Comparison of ENCODE assay signal across 19 cellular contexts in the genomic region with DNA sequence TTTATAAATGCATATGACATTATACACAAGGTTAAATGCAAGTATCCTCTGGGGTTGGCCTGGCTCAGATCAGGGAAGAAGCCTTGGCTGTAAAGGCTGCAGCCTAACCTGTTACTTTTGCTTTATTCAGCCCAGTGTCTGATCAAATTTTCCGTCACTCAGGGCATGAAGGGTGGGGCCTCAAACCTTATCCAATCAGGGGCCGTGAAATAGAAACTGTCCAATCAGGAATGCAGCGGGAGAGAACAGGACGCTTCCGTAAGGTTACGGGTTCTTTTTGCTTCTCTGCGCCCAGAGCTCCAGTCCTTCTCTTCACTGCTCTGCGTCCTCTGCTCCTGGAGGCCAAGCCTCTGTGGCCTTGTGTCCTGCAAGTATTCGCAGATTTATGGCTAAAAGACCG. TPM values are rescaled to one million over a fixed set of nuclear protein-coding genes. Genes with fewer than 3 reads are reported as not detected.
DNase-seq lines count a peak whose midpoint lies in the region; ATAC-seq and TF ChIP-seq lines count a peak whose summit lies in the region.
"Had no signal": no experiment of that assay in that cellular context is flagged by ENCODE, and none has a peak within 500 bp of the region (broad histone marks: within the 10 kb centered on the region; RNA-seq: fewer than 3 reads in every experiment).

ZNF716 (plus strand) TSS at position 274 of the 400 bp plus-strand sequence; CDS start at position 386, 112 bp downstream.

- H3K27ac ChIP-seq in PC-9, result no peak within 1 kb of the TSS
- H3K27ac ChIP-seq: BLaER1, GM23248 had no signal

- BruUV-seq in PC-9 (replicated peaks; lab: Mats Ljungman, UMichigan), result no TSS peak

- TF ChIP-seq CTCF in PC-9 (conservative IDR thresholded peaks at IDR 0.05), result no peak

- H3K4me1 ChIP-seq in PC-9 (replicated peaks; ENCODE audit: insufficient read depth), result no peaks in the 10 kb centered on the region
- H3K4me1 ChIP-seq: BLaER1 had no signal

- H3K9me2 ChIP-seq in PC-9 (ENCODE audit: insufficient read depth), result no peaks in the 10 kb centered on the region

- intact Hi-C loops in PC-9 (cut with micrococcal nuclease; ENCODE audit: unreplicated experiment), result no loop called here

- H3K4me1 Mint-ChIP-seq in effector memory CD8-positive, alpha-beta T cell (ENCODE audit: low read depth in 2 of 2), result no peaks in the 10 kb centered on the region
- H3K4me1 Mint-ChIP-seq: CD14-positive monocyte; CD4-positive, alpha-beta memory T cell had no signal

- no peak within 1 kb of the TSS for H3K4me3 ChIP-seq in PC-9
- H3K4me3 ChIP-seq: BLaER1, GM23248 had no signal

- no peaks in the 10 kb centered on the region for H3K36me3 Mint-ChIP-seq in effector memory CD8-positive, alpha-beta T cell (ENCODE audit: insufficient read depth)
- H3K36me3 Mint-ChIP-seq: CD14-positive monocyte; CD4-positive, alpha-beta memory T cell had no signal

- H3F3A ChIP-seq in PC-9 (ENCODE audit: insufficient read depth, low read depth), result no peaks in the 10 kb centered on the region

- H3K4me2 ChIP-seq in PC-9, result no peak within 1 kb of the TSS
- H3K4me2 ChIP-seq: BLaER1 had no signal

- H3K4me3 Mint-ChIP-seq in effector memory CD8-positive, alpha-beta T cell, result no peak within 1 kb of the TSS
- H3K4me3 Mint-ChIP-seq: CD14-positive monocyte; CD4-positive, alpha-beta memory T cell had no signal

- no peaks in the 10 kb centered on the region for H4K20me1 ChIP-seq in PC-9 (ENCODE audit: insufficient read depth)
- H4K20me1 ChIP-seq: BLaER1 had no signal

- ATAC-seq in effector memory CD8-positive, alpha-beta T cell (replicated peaks), result no peak

- peak; percentile 4 for DNase-seq in NCI-H2227 (lab: John Stamatoyannopoulos, UW; ENCODE audit: unreplicated experiment)
- no peak for DNase-seq in NCI-H2227 treated with DMSO at 0.1 percent for 48 hours (lab: John Stamatoyannopoulos, UW)
- DNase-seq in PC-9, result no peak
- peak; percentile 61 for DNase-seq in SHP77 treated with DMSO at 0.1 percent for 48 hours (lab: John Stamatoyannopoulos, UW)
- no peak for DNase-seq in effector memory CD8-positive, alpha-beta T cell
- DNase-seq in NCI-H1694 treated with DMSO at 0.1 percent for 48 hours (lab: John Stamatoyannopoulos, UW), result no peak
- no peak for DNase-seq in LoVo (ENCODE audit: low spot score)
- DNase-seq: 8988T; CD4-positive, alpha-beta memory T cell; DMS153; DMS79; GDM1; GM23248; HCEC 1CT; IMR-90 had no signal

- H3K9me3 Mint-ChIP-seq in effector memory CD8-positive, alpha-beta T cell, result peaks cover 0 to 3% of the 10 kb centered on the region in 2 donors

- no peaks in the 10 kb centered on the region for H3K36me3 ChIP-seq in PC-9 (ENCODE audit: low read depth)
- H3K36me3 ChIP-seq: BLaER1 had no signal

- no peaks in the 10 kb centered on the region; the same call in 1 of the 2 replicates for H3K9me3 ChIP-seq in PC-9 (ENCODE audit: insufficient read depth, low read depth)

- no peaks in the 10 kb centered on the region for H3K79me2 ChIP-seq in PC-9 (ENCODE audit: low read depth)

- peak within 1 kb of the TSS; percentile 39; the same call in 1 of the 2 replicates for H2AFZ ChIP-seq in PC-9
- H2AFZ ChIP-seq: GM23248 had no signal

- no peak within 1 kb of the TSS for H3K27ac Mint-ChIP-seq in effector memory CD8-positive, alpha-beta T cell
- H3K27ac Mint-ChIP-seq: CD14-positive monocyte; CD4-positive, alpha-beta memory T cell had no signal

- CTCF ChIA-PET in PC-9 (lab: Charles Lee), result no interaction called here

- H3K27me3 ChIP-seq in PC-9 (ENCODE audit: insufficient read depth, low read depth), result no peaks in the 10 kb centered on the region
- H3K27me3 ChIP-seq: BLaER1 had no signal

- POLR2A ChIA-PET in PC-9 (lab: Charles Lee; ENCODE audit: unreplicated experiment), result no interaction called here

- no peaks in the 10 kb centered on the region for H3K27me3 Mint-ChIP-seq in effector memory CD8-positive, alpha-beta T cell
- H3K27me3 Mint-ChIP-seq: CD4-positive, alpha-beta memory T cell had no signal

RNA-seq across cellular contexts. Expression of gene ZNF716, which starts in this region (rescaled TPM):
- total RNA-seq in PC-9 (2021), result not detected in 2 replicates
- total RNA-seq: A673; CD4-positive, alpha-beta memory T cell; Daoy; GM23248; IMR-90 had no signal

Comparison
In these comparisons a context has a peak if more than half of its experiments do, and no peak if none do; other contexts are left out.
1. DNase-seq: peak in NCI-H2227 (single experiment) and SHP77 treated with DMSO at 0.1 percent for 48 hours (single experiment); none in NCI-H2227 treated with DMSO at 0.1 percent for 48 hours (single experiment), PC-9 (0 of 2), effector memory CD8-positive, alpha-beta T cell (0 of 3), NCI-H1694 treated with DMSO at 0.1 percent for 48 hours (single experiment) and LoVo (single experiment).